ENCODE assay signal across 15 cellular contexts in the genomic region with DNA sequence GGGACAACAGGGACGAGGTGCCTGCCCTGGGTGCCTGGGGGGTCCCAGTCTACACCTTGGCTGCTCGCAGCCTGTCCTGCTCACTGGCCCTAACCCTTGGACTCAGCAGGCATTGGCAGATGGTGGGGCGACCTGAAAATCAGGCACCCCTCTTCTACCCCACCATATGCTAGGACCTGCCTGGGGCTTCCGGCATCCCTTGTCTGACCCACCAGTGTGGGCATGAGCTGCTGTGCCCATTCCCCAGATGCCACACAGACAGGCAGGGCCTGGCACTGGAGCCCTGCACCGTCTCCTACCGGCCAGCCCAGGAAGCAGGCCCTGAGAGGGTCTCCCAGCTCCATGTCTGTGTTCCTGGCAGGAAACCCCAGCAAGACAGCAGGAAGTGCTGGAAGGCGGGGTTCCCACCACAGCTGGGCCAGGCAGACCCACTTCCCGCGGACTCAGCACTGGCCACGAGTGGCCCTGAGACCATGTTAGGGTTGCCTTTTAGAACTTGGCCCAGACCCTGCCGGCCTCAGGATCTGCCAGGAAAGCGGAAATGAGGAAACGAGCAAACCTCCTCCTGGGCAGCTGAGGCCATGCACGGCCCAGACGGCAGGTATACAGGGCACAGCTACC. TPM values are rescaled to one million over a fixed set of nuclear protein-coding genes. Genes with fewer than 3 reads are reported as not detected.
DNase-seq lines count a peak whose midpoint lies in the region; ATAC-seq, FAIRE-seq and TF ChIP-seq lines count a peak whose summit lies in the region.
"Had no signal": no experiment of that assay in that cellular context is flagged by ENCODE, and none has a peak within 500 bp of the region (broad histone marks: within the 10 kb centered on the region; RNA-seq: fewer than 3 reads in every experiment).

No MANE protein-coding gene starts in this region.

- no peaks in the 10 kb centered on the region for H3K9me3 Mint-ChIP-seq in stimulated activated naive CD8-positive, alpha-beta T cell treated with anti-CD3 and anti-CD28 coated beads, Interleukin-15, Interleukin-2, amounts not matched to agents 100 ng/mL and 50 ng/mL, for 24 hours
- no peaks in the 10 kb centered on the region for H3K9me3 Mint-ChIP-seq in nephron

- H3K9me3 ChIP-seq in vagina (no peaks in the 10 kb centered on the region), small intestine (ENCODE audit: control insufficient read depth, low read depth) (no peaks in the 10 kb centered on the region)

- H3K27me3 ChIP-seq in vagina = no peaks in the 10 kb centered on the region
- H3K27me3 ChIP-seq in small intestine (ENCODE audit: control insufficient read depth in 2 of 2, insufficient read depth in 2 of 2, low read length in 2 of 2) = no peaks in the 10 kb centered on the region

- H3K4me3 ChIP-seq in vagina (no peak overlapping the region), small intestine (ENCODE audit: low read depth in 1 of 2, low read length in 2 of 2) (no peak overlapping the region)

- DNase-seq in stimulated activated naive CD8-positive, alpha-beta T cell treated with anti-CD3 and anti-CD28 coated beads, Interleukin-15, Interleukin-2, amounts not matched to agents 100 U/mL and 50 U/mL, for 24 hours = no peak
- DNase-seq in ecto neural progenitor cell (ENCODE audit: low spot score) (peak; percentile 33), vagina (ENCODE audit: extremely low spot score in 2 of 2) (no peak), GM19239 (ENCODE audit: insufficient read length, low spot score) (no peak), small intestine (no peak)
- DNase-seq: activated CD4-positive, alpha-beta T cell treated with anti-CD3 and anti-CD28 coated beads for 48 hours; cortex of kidney; H7; NCI-H1694 treated with DMSO at 0.1 percent for 48 hours; stimulated activated naive CD4-positive, alpha-beta T cell treated with Interleukin-2 at 50 U/mL for 16 hours had no signal

- no peaks in the 10 kb centered on the region for H3K27me3 Mint-ChIP-seq in stimulated activated naive CD8-positive, alpha-beta T cell treated with anti-CD3 and anti-CD28 coated beads, Interleukin-15, Interleukin-2, amounts not matched to agents 100 ng/mL and 50 ng/mL, for 24 hours
- peaks cover 5% of the 10 kb centered on the region for H3K27me3 Mint-ChIP-seq in nephron (ENCODE audit: low read depth)
- H3K27me3 Mint-ChIP-seq: B cell had no signal

- H3K36me3 Mint-ChIP-seq in stimulated activated naive CD8-positive, alpha-beta T cell treated with anti-CD3 and anti-CD28 coated beads, Interleukin-15, Interleukin-2, amounts not matched to agents 100 ng/mL and 50 ng/mL, for 24 hours (ENCODE audit: low read depth) = peaks cover 12% of the 10 kb centered on the region
- H3K36me3 Mint-ChIP-seq in nephron (ENCODE audit: low read depth) = no peaks in the 10 kb centered on the region

- H3K27ac ChIP-seq in vagina (peak overlapping the region; percentile 99), small intestine (ENCODE audit: low read depth in 1 of 2, low read length in 1 of 2) (peak overlapping the region in 1 of 2 donors; percentile 94)

- no peak for TF ChIP-seq CTCF in nephron (IDR thresholded peaks at IDR 0.05; ENCODE audit: unreplicated experiment in 3 of 3)
- no peak for TF ChIP-seq CTCF in vagina (IDR thresholded peaks at IDR 0.05)

- intact Hi-C loops in vagina (cut with DNase I) = no loop called here

- FAIRE-seq in GM19239 (lab: Jason Lieb, UNC) (no peak), small intestine (lab: Jason Lieb, UNC) (no peak)
- FAIRE-seq: RCC 7860 had no signal

- no peak for TF ChIP-seq POLR2A in vagina (IDR thresholded peaks at IDR 0.05)

- peak overlapping the region; percentile 80 for H3K27ac Mint-ChIP-seq in stimulated activated naive CD8-positive, alpha-beta T cell treated with anti-CD3 and anti-CD28 coated beads, Interleukin-15, Interleukin-2, amounts not matched to agents 100 ng/mL and 50 ng/mL, for 24 hours
- H3K27ac Mint-ChIP-seq in nephron = peak overlapping the region in 1 of 3 experiments; percentile 52
- H3K27ac Mint-ChIP-seq: B cell had no signal

- H3K4me1 Mint-ChIP-seq in stimulated activated naive CD8-positive, alpha-beta T cell treated with anti-CD3 and anti-CD28 coated beads, Interleukin-15, Interleukin-2, amounts not matched to agents 100 ng/mL and 50 ng/mL, for 24 hours (ENCODE audit: low read depth) = peaks cover 74% of the 10 kb centered on the region
- H3K4me1 Mint-ChIP-seq in nephron = peaks cover 27% of the 10 kb centered on the region

- WGBS in small intestine, 3 donors = 62 to 84% (median 76%) methylated on average over 14 to 15 of the region's 15 CpGs

- ATAC-seq in stimulated activated naive CD8-positive, alpha-beta T cell treated with anti-CD3 and anti-CD28 coated beads, Interleukin-15, Interleukin-2, amounts not matched to agents 100 U/mL and 50 U/mL, for 24 hours = no peak
- ATAC-seq in GM19463 (IDR thresholded peaks at IDR 0.05; ENCODE audit: unreplicated experiment) = no peak

- H3K4me3 Mint-ChIP-seq in stimulated activated naive CD8-positive, alpha-beta T cell treated with anti-CD3 and anti-CD28 coated beads, Interleukin-15, Interleukin-2, amounts not matched to agents 100 ng/mL and 50 ng/mL, for 24 hours = peak overlapping the region; percentile 91
- H3K4me3 Mint-ChIP-seq in nephron = peak overlapping the region in 2 of 3 experiments; percentile 27 to 89

- H3K36me3 ChIP-seq in vagina (no peaks in the 10 kb centered on the region), small intestine (ENCODE audit: control insufficient read depth in 2 of 2, insufficient read depth in 2 of 2, low read length in 2 of 2) (no peaks in the 10 kb centered on the region)

- H3K4me1 ChIP-seq in vagina = peaks cover 95% of the 10 kb centered on the region
- peaks cover 3 to 7% of the 10 kb centered on the region in 2 donors for H3K4me1 ChIP-seq in small intestine (ENCODE audit: control insufficient read depth in 2 of 2, insufficient read depth in 1 of 2, low read depth in 1 of 2, low read length in 1 of 2)

RNA-seq across cellular contexts. Expression of a gene that starts 3.1 kb away (rescaled TPM):
- total RNA-seq in vagina = 78.6 TPM
- 10 to 100 TPM; 29.4 to 64.0 (median 44.1) TPM for polyA plus RNA-seq in small intestine

RNA-seq across cellular contexts. Expression of a gene that starts 35.0 kb away (rescaled TPM):
- 63.3 TPM for total RNA-seq in vagina
- 10 to 100 TPM; 39.3 to 45.6 (median 44.9) TPM for polyA plus RNA-seq in small intestine

RNA-seq across cellular contexts. Expression of a gene that starts 53.0 kb away (rescaled TPM):
- total RNA-seq in vagina = 24.8 TPM
- 10 to 100 TPM; 13.8 to 48.4 (median 19.2) TPM for polyA plus RNA-seq in small intestine
- total RNA-seq: B cell had no signal
